8 cellular contexts compared by ENCODE assay signal in the genomic region with DNA sequence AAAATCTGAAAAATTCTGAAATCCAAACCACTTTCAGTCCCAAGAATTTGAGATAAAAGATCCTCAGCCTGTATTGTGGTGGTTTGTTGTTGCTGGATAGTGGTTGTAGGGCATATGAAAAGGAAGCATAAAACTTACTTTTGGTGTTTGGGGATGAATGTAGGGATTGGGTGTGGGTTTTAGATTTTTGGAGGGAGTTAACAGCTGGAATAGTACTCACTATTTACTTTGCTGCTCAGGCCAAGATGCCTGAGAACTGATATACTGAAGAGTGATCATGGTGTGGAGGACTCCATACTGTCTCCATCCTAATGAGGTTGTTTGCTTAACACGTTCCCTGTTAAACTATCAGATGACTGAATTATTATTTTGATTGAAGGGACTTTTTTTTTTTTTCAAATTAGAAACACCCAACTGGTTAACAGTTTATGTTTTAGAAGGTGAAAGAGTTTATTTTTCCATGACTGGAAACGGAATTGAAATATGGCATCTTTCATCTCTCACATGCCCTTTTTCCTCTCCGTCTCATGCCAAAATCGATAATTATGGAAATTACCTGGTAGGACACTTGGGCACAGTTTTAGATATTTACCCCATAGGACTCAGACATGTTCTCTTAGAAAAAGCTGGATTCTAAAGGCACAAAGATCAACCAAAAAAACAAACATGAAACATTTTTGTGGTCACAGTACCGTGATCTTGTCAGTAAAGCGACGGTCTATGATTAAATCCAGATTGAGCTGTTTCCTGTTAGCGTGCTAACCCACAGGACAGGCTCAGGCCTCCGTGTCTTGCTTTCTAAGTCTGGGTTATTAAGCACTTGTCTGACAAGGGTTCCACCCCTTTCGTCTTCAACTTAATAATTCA. TPM values are rescaled to one million over a fixed set of nuclear protein-coding genes. Genes with fewer than 3 reads are reported as not detected.
A peak's percentile ranks its signal among the peaks of the same experiment; 100 is the strongest.
DNase-seq lines count a peak whose midpoint lies in the region; ATAC-seq, FAIRE-seq and TF ChIP-seq lines count a peak whose summit lies in the region.

No MANE protein-coding gene starts in this region.

- peak overlapping the region; percentile 56 for H3K4me3 Mint-ChIP-seq in activated naive CD4-positive, alpha-beta T cell treated with anti-CD3 and anti-CD28 coated beads for 36 hours

- no peak for FAIRE-seq in D721Med (lab: Jason Lieb, UNC)

- H3K4me3 ChIP-seq in GM12864 (ENCODE audit: low read depth, low read length): peak overlapping the region; percentile 6; the same call in 1 of the 2 replicates

- intact Hi-C loops in activated naive CD4-positive, alpha-beta T cell treated with anti-CD3 and anti-CD28 coated beads for 36 hours (cut with micrococcal nuclease): loop anchor here (1.0 to 2.0 kb wide), 12 partner anchors 37 to 547 kb away; a partner anchor contains a TSS
- intact Hi-C loops in left ventricle myocardium superior (cut with micrococcal nuclease): no loop called here

- in situ Hi-C loops in KBM-7 (cut with MboI; ENCODE audit: low pct_unique_long_range_greater_than_20kb, low sequenced_read_pairs): no loop called here

- no peak for TF ChIP-seq CTCF in GM12864 (IDR thresholded peaks at IDR 0.05; ENCODE audit: low read depth, low read length, missing control alignments)
- TF ChIP-seq CTCF in D721Med (IDR thresholded peaks at IDR 0.05; ENCODE audit: insufficient read depth, missing control alignments): no peak

- CTCF ChIA-PET in activated naive CD4-positive, alpha-beta T cell treated with anti-CD3 and anti-CD28 coated beads for 36 hours (lab: Charles Lee): interaction anchor here (0.6 to 1.0 kb wide), 2 partner anchors 157 to 332 kb away, joined by 3 read pairs; no protein-coding TSS in a partner anchor

- peak; percentile 87 for ATAC-seq in GM21529 (IDR thresholded peaks at IDR 0.05; ENCODE audit: unreplicated experiment)
- ATAC-seq in left ventricle myocardium superior: peak; percentile 88

- H3K4me1 Mint-ChIP-seq in activated naive CD4-positive, alpha-beta T cell treated with anti-CD3 and anti-CD28 coated beads for 36 hours (ENCODE audit: low read depth): peaks cover 28% of the 10 kb centered on the region

- H3K27ac Mint-ChIP-seq in activated naive CD4-positive, alpha-beta T cell treated with anti-CD3 and anti-CD28 coated beads for 36 hours: peak overlapping the region; percentile 88

- H3K9me3 Mint-ChIP-seq in activated naive CD4-positive, alpha-beta T cell treated with anti-CD3 and anti-CD28 coated beads for 36 hours: no peaks in the 10 kb centered on the region

- peaks cover 2% of the 10 kb centered on the region for H3K36me3 Mint-ChIP-seq in activated naive CD4-positive, alpha-beta T cell treated with anti-CD3 and anti-CD28 coated beads for 36 hours (ENCODE audit: low read depth)

- DNase-seq in GM12864 (ENCODE audit: low read depth): peak; percentile 95
- DNase-seq in KBM-7: peak; percentile 46
- DNase-seq in activated naive CD4-positive, alpha-beta T cell treated with anti-CD3 and anti-CD28 coated beads for 36 hours: peak; percentile 58
- no peak for DNase-seq in left ventricle myocardium superior
- peak; percentile 1 to 19 for DNase-seq in stimulated activated CD4-positive, alpha-beta T cell treated with anti-CD3 and anti-CD28 coated beads, Interleukin-4, amount 100 ng/mL, for 48 hours (ENCODE audit: low read depth in 2 of 2)
- no peak for DNase-seq in D721Med (ENCODE audit: insufficient read length, low spot score)
- no peak for DNase-seq in NCI-H1092 treated with DMSO at 0.1 percent for 48 hours (lab: John Stamatoyannopoulos, UW)

- no peaks in the 10 kb centered on the region for H3K27me3 Mint-ChIP-seq in activated naive CD4-positive, alpha-beta T cell treated with anti-CD3 and anti-CD28 coated beads for 36 hours (ENCODE audit: low read depth)

RNA-seq across cellular contexts. Expression of a gene that starts 37.3 kb away (rescaled TPM):
- 1 to 10 TPM; 2.6 to 2.7 TPM for total RNA-seq in activated naive CD4-positive, alpha-beta T cell treated with anti-CD3 and anti-CD28 coated beads for 36 hours
- 18.5 TPM for total RNA-seq in left ventricle myocardium superior

Comparison
In these comparisons a context has a peak if more than half of its experiments do, and no peak if none do; other contexts are left out.
1. DNase-seq: peak in GM12864 (single experiment), KBM-7 (single experiment), activated naive CD4-positive, alpha-beta T cell treated with anti-CD3 and anti-CD28 coated beads for 36 hours (single experiment) and stimulated activated CD4-positive, alpha-beta T cell treated with anti-CD3 and anti-CD28 coated beads, Interleukin-4, amount 100 ng/mL, for 48 hours (2 of 2); none in left ventricle myocardium superior (single experiment), D721Med (single experiment) and NCI-H1092 treated with DMSO at 0.1 percent for 48 hours (single experiment).